ENCODE assay signal across 19 cellular contexts in the genomic region with DNA sequence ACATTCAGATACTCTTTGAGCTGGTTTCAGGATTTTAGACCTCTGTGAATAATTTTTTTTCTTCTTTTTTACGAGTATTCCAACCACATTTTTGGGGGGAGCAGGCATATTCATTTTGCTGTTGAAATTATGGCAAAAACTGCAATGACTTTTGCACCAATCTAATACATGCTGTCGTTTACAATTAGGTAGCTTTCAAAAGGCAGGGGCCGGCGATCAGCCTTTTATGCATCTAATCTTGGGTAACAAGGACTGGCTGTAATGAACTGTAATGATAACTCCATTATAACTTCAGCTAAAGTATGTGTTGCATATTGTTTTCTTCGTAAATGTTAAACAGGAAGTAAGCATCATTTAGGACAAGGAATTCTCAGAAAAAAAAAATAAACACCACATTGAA. TPM values are rescaled to one million over a fixed set of nuclear protein-coding genes. Genes with fewer than 3 reads are reported as not detected.
DNase-seq lines count a peak whose midpoint lies in the region; ATAC-seq and TF ChIP-seq lines count a peak whose summit lies in the region.
"Had no signal": no experiment of that assay in that cellular context is flagged by ENCODE, and none has a peak within 500 bp of the region (broad histone marks: within the 10 kb centered on the region; RNA-seq: fewer than 3 reads in every experiment).

No MANE protein-coding gene starts in this region.

- no peaks in the 10 kb centered on the region for H3K9me3 Mint-ChIP-seq in activated CD4-positive, alpha-beta T cell treated with anti-CD3 and anti-CD28 coated beads, Interleukin-2, amount 10 ng/mL, durations not matched to agents 24 days and 14 days
- no peaks in the 10 kb centered on the region for H3K9me3 Mint-ChIP-seq in activated naive CD8-positive, alpha-beta T cell (ENCODE audit: low read depth)
- no peaks in the 10 kb centered on the region for H3K9me3 Mint-ChIP-seq in natural killer cell treated with Interleukin-12 subunit alpha and Interleukin-12 subunit beta and Interleukin-15 and Interleukin-18, amount 100 ng/mL, for 72 hours
- peaks cover 5% of the 10 kb centered on the region for H3K9me3 Mint-ChIP-seq in progenitor cell of endocrine pancreas (ENCODE audit: low read depth)
- H3K9me3 Mint-ChIP-seq: type B pancreatic cell had no signal

- intact Hi-C loops in activated CD4-positive, alpha-beta T cell treated with anti-CD3 and anti-CD28 coated beads, Interleukin-2, amount 10 ng/mL, durations not matched to agents 24 days and 14 days (cut with micrococcal nuclease): loop anchor here (1.0 to 5.0 kb wide), 2 partner anchors 68 to 345 kb away; no protein-coding TSS in a partner anchor

- in situ Hi-C loops in KBM-7 (cut with MboI; ENCODE audit: low pct_unique_long_range_greater_than_20kb, low sequenced_read_pairs): no loop called here

- H3K4me3 Mint-ChIP-seq in activated CD4-positive, alpha-beta T cell treated with anti-CD3 and anti-CD28 coated beads, Interleukin-2, amount 10 ng/mL, durations not matched to agents 24 days and 14 days: peak overlapping the region; percentile 81
- peak overlapping the region; percentile 84 for H3K4me3 Mint-ChIP-seq in activated naive CD8-positive, alpha-beta T cell
- H3K4me3 Mint-ChIP-seq in natural killer cell treated with Interleukin-12 subunit alpha and Interleukin-12 subunit beta and Interleukin-15 and Interleukin-18, amount 100 ng/mL, for 72 hours: peak overlapping the region; percentile 90
- H3K4me3 Mint-ChIP-seq in progenitor cell of endocrine pancreas (ENCODE audit: low read depth): no peak overlapping the region
- H3K4me3 Mint-ChIP-seq: type B pancreatic cell had no signal

- DNase-seq in activated CD4-positive, alpha-beta T cell treated with anti-CD3 and anti-CD28 coated beads, Interleukin-2, amount 10 ng/mL, durations not matched to agents 24 days and 14 days: peak; percentile 75
- DNase-seq in activated CD4-positive, alpha-beta T cell treated with anti-CD3 and anti-CD28 coated beads for 1 hour: no peak
- peak; percentile 59 for DNase-seq in KBM-7
- no peak for DNase-seq in natural killer cell treated with Interleukin-12 subunit alpha and Interleukin-12 subunit beta and Interleukin-15 and Interleukin-18, amount 100 ng/mL, for 72 hours (ENCODE audit: low spot score)
- DNase-seq in progenitor cell of endocrine pancreas (ENCODE audit: low spot score, unreplicated experiment): no peak
- DNase-seq: activated CD4-positive, CD25-positive, alpha-beta regulatory T cell treated with anti-CD3 and anti-CD28 coated beads, Interleukin-2, amount 50 U/mL, for 72 hours; caudate nucleus; mesenchymal stem cell; NCI-H1105 treated with DMSO at 0.1 percent for 48 hours; NCI-H345; right lobe of liver; stimulated activated CD4-positive, alpha-beta T cell treated with anti-CD3 and anti-CD28 coated beads, Interleukin-4, amount 100 ng/mL, for 1 hour had no signal

- peak overlapping the region; percentile 89 for H3K27ac Mint-ChIP-seq in activated CD4-positive, alpha-beta T cell treated with anti-CD3 and anti-CD28 coated beads, Interleukin-2, amount 10 ng/mL, durations not matched to agents 24 days and 14 days
- H3K27ac Mint-ChIP-seq in activated naive CD8-positive, alpha-beta T cell: peak overlapping the region; percentile 96
- peak overlapping the region; percentile 94 to 95 for H3K27ac Mint-ChIP-seq in natural killer cell treated with Interleukin-12 subunit alpha and Interleukin-12 subunit beta and Interleukin-15 and Interleukin-18, amount 100 ng/mL, for 72 hours
- H3K27ac Mint-ChIP-seq in progenitor cell of endocrine pancreas: no peak overlapping the region
- H3K27ac Mint-ChIP-seq: type B pancreatic cell had no signal

- no peak for TF ChIP-seq CTCF in progenitor cell of endocrine pancreas (IDR thresholded peaks at IDR 0.05; ENCODE audit: unreplicated experiment)

- H3K36me3 Mint-ChIP-seq in activated CD4-positive, alpha-beta T cell treated with anti-CD3 and anti-CD28 coated beads, Interleukin-2, amount 10 ng/mL, durations not matched to agents 24 days and 14 days (ENCODE audit: low read depth): peaks cover 2% of the 10 kb centered on the region
- peaks cover 2% of the 10 kb centered on the region for H3K36me3 Mint-ChIP-seq in activated naive CD8-positive, alpha-beta T cell
- peaks cover 4% of the 10 kb centered on the region for H3K36me3 Mint-ChIP-seq in natural killer cell treated with Interleukin-12 subunit alpha and Interleukin-12 subunit beta and Interleukin-15 and Interleukin-18, amount 100 ng/mL, for 72 hours
- H3K36me3 Mint-ChIP-seq in progenitor cell of endocrine pancreas (ENCODE audit: insufficient read depth): no peaks in the 10 kb centered on the region

- ATAC-seq in natural killer cell treated with Interleukin-12 subunit alpha and Interleukin-12 subunit beta and Interleukin-15 and Interleukin-18, amount 100 ng/mL, for 72 hours: no peak
- ATAC-seq in HG03469 (IDR thresholded peaks at IDR 0.05; ENCODE audit: unreplicated experiment) (no peak), GM21737 (IDR thresholded peaks at IDR 0.05; ENCODE audit: unreplicated experiment) (no peak)
- ATAC-seq: A549, right lobe of liver had no signal

- H3K27me3 Mint-ChIP-seq in activated CD4-positive, alpha-beta T cell treated with anti-CD3 and anti-CD28 coated beads, Interleukin-2, amount 10 ng/mL, durations not matched to agents 24 days and 14 days: no peaks in the 10 kb centered on the region
- no peaks in the 10 kb centered on the region for H3K27me3 Mint-ChIP-seq in activated naive CD8-positive, alpha-beta T cell
- H3K27me3 Mint-ChIP-seq in natural killer cell treated with Interleukin-12 subunit alpha and Interleukin-12 subunit beta and Interleukin-15 and Interleukin-18, amount 100 ng/mL, for 72 hours: no peaks in the 10 kb centered on the region
- H3K27me3 Mint-ChIP-seq in progenitor cell of endocrine pancreas: no peaks in the 10 kb centered on the region
- H3K27me3 Mint-ChIP-seq: type B pancreatic cell had no signal

- H3K4me1 Mint-ChIP-seq in activated CD4-positive, alpha-beta T cell treated with anti-CD3 and anti-CD28 coated beads, Interleukin-2, amount 10 ng/mL, durations not matched to agents 24 days and 14 days: peaks cover 52% of the 10 kb centered on the region
- H3K4me1 Mint-ChIP-seq in activated naive CD8-positive, alpha-beta T cell (ENCODE audit: low read depth): peaks cover 57% of the 10 kb centered on the region
- H3K4me1 Mint-ChIP-seq in natural killer cell treated with Interleukin-12 subunit alpha and Interleukin-12 subunit beta and Interleukin-15 and Interleukin-18, amount 100 ng/mL, for 72 hours (ENCODE audit: low read depth in 2 of 2): peaks cover 43 to 56% of the 10 kb centered on the region in 2 donors
- peaks cover 7% of the 10 kb centered on the region for H3K4me1 Mint-ChIP-seq in progenitor cell of endocrine pancreas (ENCODE audit: low read depth)

RNA-seq across cellular contexts. Expression of gene KLRF1, which starts 30.4 kb away (rescaled TPM):
- total RNA-seq in activated CD4-positive, alpha-beta T cell treated with anti-CD3 and anti-CD28 coated beads, Interleukin-2, amount 10 ng/mL, durations not matched to agents 24 days and 14 days: not detected in 2 replicates
- 1 to 10 TPM; 1.7 to 2.1 TPM for total RNA-seq in natural killer cell treated with Interleukin-12 subunit alpha and Interleukin-12 subunit beta and Interleukin-15 and Interleukin-18, amount 100 ng/mL, for 72 hours
- not detected in 2 replicates for total RNA-seq in progenitor cell of endocrine pancreas
- total RNA-seq: PC-9 had no signal

RNA-seq across cellular contexts. Expression of gene CD69, which starts 36.2 kb away (rescaled TPM):
- total RNA-seq in activated CD4-positive, alpha-beta T cell treated with anti-CD3 and anti-CD28 coated beads, Interleukin-2, amount 10 ng/mL, durations not matched to agents 24 days and 14 days: 106 and 111 TPM in 2 replicates
- total RNA-seq in natural killer cell treated with Interleukin-12 subunit alpha and Interleukin-12 subunit beta and Interleukin-15 and Interleukin-18, amount 100 ng/mL, for 72 hours: 10 to 100 TPM; 53.6 to 55.6 TPM
- not detected in 2 replicates for total RNA-seq in progenitor cell of endocrine pancreas
- total RNA-seq: H4, PC-9 had no signal

Comparison
In these comparisons a context has a peak if more than half of its experiments do, and no peak if none do; other contexts are left out.
1. DNase-seq: peak in activated CD4-positive, alpha-beta T cell treated with anti-CD3 and anti-CD28 coated beads, Interleukin-2, amount 10 ng/mL, durations not matched to agents 24 days and 14 days (single experiment) and KBM-7 (single experiment); none in activated CD4-positive, alpha-beta T cell treated with anti-CD3 and anti-CD28 coated beads for 1 hour (single experiment), natural killer cell treated with Interleukin-12 subunit alpha and Interleukin-12 subunit beta and Interleukin-15 and Interleukin-18, amount 100 ng/mL, for 72 hours (single experiment) and progenitor cell of endocrine pancreas (single experiment).
2. RNA of gene CD69, which starts 36.2 kb away (total RNA-seq): 106 to 111 TPM in activated CD4-positive, alpha-beta T cell treated with anti-CD3 and anti-CD28 coated beads, Interleukin-2, amount 10 ng/mL, durations not matched to agents 24 days and 14 days and 53.6 to 55.6 TPM in natural killer cell treated with Interleukin-12 subunit alpha and Interleukin-12 subunit beta and Interleukin-15 and Interleukin-18, amount 100 ng/mL, for 72 hours; not detected in progenitor cell of endocrine pancreas; every median in the first group is over 10 times any median in the second.